Comparison of ENCODE assay signal across 8 cellular contexts in genomic region chr4:16916719-16917337, GRCh38. TPM values are rescaled to one million over a fixed set of nuclear protein-coding genes. Genes with fewer than 3 reads are reported as not detected.
A peak's percentile ranks its signal among the peaks of the same experiment; 100 is the strongest.
DNase-seq lines count a peak whose midpoint lies in the region; ATAC-seq, FAIRE-seq and TF ChIP-seq lines count a peak whose summit lies in the region.

No MANE protein-coding gene starts in this region.

- H2AFZ ChIP-seq in Loucy (ENCODE audit: low read length) (no peak overlapping the region), astrocyte (ENCODE audit: low read depth, low read length) (no peak overlapping the region)

- H3K36me3 Mint-ChIP-seq in astrocyte (ENCODE audit: low read depth, unreplicated experiment), result no peaks in the 10 kb centered on the region

- peak; percentile 56 for ATAC-seq in left lung

- H3K27ac ChIP-seq in HEK293 (ENCODE audit: extremely low read depth, low read depth, low read length) (no peak overlapping the region), astrocyte (ENCODE audit: low read depth, low read length) (no peak overlapping the region), left lung (no peak overlapping the region)

- POLR2A ChIA-PET in HEK293 (lab: Yijun Ruan, JAX), result no interaction called here

- no peak overlapping the region for H3K27ac Mint-ChIP-seq in astrocyte (ENCODE audit: unreplicated experiment)

- H3K36me3 ChIP-seq in HEK293 (ENCODE audit: control insufficient read depth in 2 of 2, insufficient read depth in 1 of 2, low read length in 2 of 2), result no peaks in the 10 kb centered on the region
- no peaks in the 10 kb centered on the region for H3K36me3 ChIP-seq in Loucy (ENCODE audit: insufficient read depth, low read length)
- no peaks in the 10 kb centered on the region for H3K36me3 ChIP-seq in astrocyte (ENCODE audit: insufficient read depth, low read length)
- H3K36me3 ChIP-seq in left lung, result no peaks in the 10 kb centered on the region

- no peak for TF ChIP-seq POLR2A in GM12892 (IDR thresholded peaks at IDR 0.05; ENCODE audit: low read depth, low read length)

- H3K27me3 ChIP-seq in Loucy (ENCODE audit: insufficient read depth, low read length, poor library complexity, severe bottlenecking) (no peaks in the 10 kb centered on the region), astrocyte (ENCODE audit: insufficient read depth, low read length) (no peaks in the 10 kb centered on the region), left lung (no peaks in the 10 kb centered on the region)

- no peaks in the 10 kb centered on the region for H3K79me2 ChIP-seq in Loucy (ENCODE audit: insufficient read depth, low read length)
- H3K79me2 ChIP-seq in astrocyte (ENCODE audit: insufficient read depth, low read length), result no peaks in the 10 kb centered on the region

- no peak overlapping the region for H3K4me3 Mint-ChIP-seq in astrocyte (ENCODE audit: unreplicated experiment)

- no peaks in the 10 kb centered on the region for H3K27me3 Mint-ChIP-seq in astrocyte (ENCODE audit: low read depth, unreplicated experiment)

- CTCF ChIA-PET in HEK293 (lab: Yijun Ruan, JAX), result interaction anchor here (0.5 to 2.3 kb wide), 21 partner anchors 9 to 1587 kb away, joined by 3 to 14 read pairs (median 3); no protein-coding TSS in a partner anchor

- FAIRE-seq in GM12892 (lab: Jason Lieb, UNC), result peak; percentile 88
- FAIRE-seq in astrocyte (lab: Jason Lieb, UNC), result no peak

- no peak overlapping the region for H3K4me3 ChIP-seq in HEK293 (ENCODE audit: low read depth, low read length)
- H3K4me3 ChIP-seq in Loucy (ENCODE audit: low read length, poor library complexity, severe bottlenecking), result no peak overlapping the region
- no peak overlapping the region for H3K4me3 ChIP-seq in astrocyte (ENCODE audit: insufficient read depth, low read depth, low read length)
- H3K4me3 ChIP-seq in left lung, result no peak overlapping the region

- H3F3A ChIP-seq in Loucy (ENCODE audit: low read depth), result no peaks in the 10 kb centered on the region

- H4K20me1 ChIP-seq in Loucy (ENCODE audit: insufficient read depth, low read length, poor library complexity, severe bottlenecking) (no peaks in the 10 kb centered on the region), astrocyte (ENCODE audit: insufficient read depth, low read length) (no peaks in the 10 kb centered on the region)

- H3K4me1 ChIP-seq in HEK293 (ENCODE audit: control insufficient read depth, insufficient read depth, low read length) (no peaks in the 10 kb centered on the region), Loucy (ENCODE audit: insufficient read depth, low read length, poor library complexity, severe bottlenecking) (no peaks in the 10 kb centered on the region), astrocyte (ENCODE audit: insufficient read depth, low read length) (peaks cover 6% of the 10 kb centered on the region), left lung (no peaks in the 10 kb centered on the region)

- intact Hi-C loops in left lung (cut with DNase I), result no loop called here

- peaks cover 4% of the 10 kb centered on the region for H3K4me1 Mint-ChIP-seq in astrocyte (ENCODE audit: low read depth, unreplicated experiment)

- no peaks in the 10 kb centered on the region for H3K9me3 Mint-ChIP-seq in astrocyte (ENCODE audit: unreplicated experiment)

- TF ChIP-seq CTCF in HEK293 (tag by site-specific recombination; IDR thresholded peaks at IDR 0.05), result no peak
- TF ChIP-seq CTCF in Loucy (conservative IDR thresholded peaks at IDR 0.05; ENCODE audit: low read length), result peak; percentile 100
- TF ChIP-seq CTCF in astrocyte (IDR thresholded peaks at IDR 0.05; ENCODE audit: insufficient read depth, low read depth, low read length), result peak; percentile 64
- peak; percentile 50 to 62 for TF ChIP-seq CTCF in left lung (IDR thresholded peaks at IDR 0.05)

- H3K9me3 ChIP-seq in HEK293 (ENCODE audit: control insufficient read depth, insufficient read depth, low read depth, low read length) (no peaks in the 10 kb centered on the region), Loucy (ENCODE audit: insufficient read depth, low read depth, low read length) (no peaks in the 10 kb centered on the region), astrocyte (ENCODE audit: insufficient read depth, low read depth, low read length) (no peaks in the 10 kb centered on the region), left lung (no peaks in the 10 kb centered on the region)

- H3K9me2 ChIP-seq in Loucy (replicated peaks; ENCODE audit: low read depth, low read length), result no peaks in the 10 kb centered on the region

- H3K4me2 ChIP-seq in Loucy (ENCODE audit: low read depth, low read length, poor library complexity, severe bottlenecking) (no peak overlapping the region), astrocyte (ENCODE audit: low read length) (no peak overlapping the region)

- peak; percentile 34 for DNase-seq in GM12892 (ENCODE audit: insufficient read length)
- DNase-seq in T-helper 22 cell (ENCODE audit: low read depth), result peak; percentile 3
- no peak for DNase-seq in astrocyte (ENCODE audit: low read depth)
- no peak for DNase-seq in left lung
- DNase-seq in stimulated activated CD8-positive, alpha-beta memory T cell treated with anti-CD3 and anti-CD28 coated beads, Interleukin-7, amount 100 ng/mL, for 4 hours (ENCODE audit: low read depth in 2 of 2), result peak; percentile 52
- DNase-seq in GM03348 (ENCODE audit: low spot score), result no peak

- H3K9ac ChIP-seq in Loucy (ENCODE audit: low read depth, low read length, poor library complexity, severe bottlenecking), result no peak overlapping the region
- H3K9ac ChIP-seq in astrocyte (ENCODE audit: low read length), result no peak overlapping the region

TF ChIP-seq in HEK293, 187 proteins besides CTCF, POLR2A, EP300 and RAD21:
- TF ChIP-seq ZNF23 (tag by site-specific recombination; IDR thresholded peaks at IDR 0.05; ENCODE audit: borderline replicate concordance) (no peak), ZNF654 (tag by site-specific recombination; IDR thresholded peaks at IDR 0.05; ENCODE audit: low read depth) (0 out of 2 replicates have a peak, but pooled peaks have one; percentile 24)

RNA-seq across cellular contexts. Expression of gene LDB2, which starts 18.4 kb away (rescaled TPM):
- not detected for polyA plus RNA-seq in GM12892 (2012; ENCODE audit: missing spikeins)
- total RNA-seq in astrocyte (4.9 and 9.4 TPM in 2 replicates), left lung (10 to 100 TPM; 37.7 to 74.0 TPM)

Comparison
In these comparisons a context has a peak if more than half of its experiments do, and no peak if none do; other contexts are left out.
1. DNase-seq: peak in GM12892 (single experiment), T-helper 22 cell (single experiment) and stimulated activated CD8-positive, alpha-beta memory T cell treated with anti-CD3 and anti-CD28 coated beads, Interleukin-7, amount 100 ng/mL, for 4 hours (2 of 2); none in astrocyte (single experiment), left lung (0 of 2) and GM03348 (single experiment).